In the genomic region with DNA sequence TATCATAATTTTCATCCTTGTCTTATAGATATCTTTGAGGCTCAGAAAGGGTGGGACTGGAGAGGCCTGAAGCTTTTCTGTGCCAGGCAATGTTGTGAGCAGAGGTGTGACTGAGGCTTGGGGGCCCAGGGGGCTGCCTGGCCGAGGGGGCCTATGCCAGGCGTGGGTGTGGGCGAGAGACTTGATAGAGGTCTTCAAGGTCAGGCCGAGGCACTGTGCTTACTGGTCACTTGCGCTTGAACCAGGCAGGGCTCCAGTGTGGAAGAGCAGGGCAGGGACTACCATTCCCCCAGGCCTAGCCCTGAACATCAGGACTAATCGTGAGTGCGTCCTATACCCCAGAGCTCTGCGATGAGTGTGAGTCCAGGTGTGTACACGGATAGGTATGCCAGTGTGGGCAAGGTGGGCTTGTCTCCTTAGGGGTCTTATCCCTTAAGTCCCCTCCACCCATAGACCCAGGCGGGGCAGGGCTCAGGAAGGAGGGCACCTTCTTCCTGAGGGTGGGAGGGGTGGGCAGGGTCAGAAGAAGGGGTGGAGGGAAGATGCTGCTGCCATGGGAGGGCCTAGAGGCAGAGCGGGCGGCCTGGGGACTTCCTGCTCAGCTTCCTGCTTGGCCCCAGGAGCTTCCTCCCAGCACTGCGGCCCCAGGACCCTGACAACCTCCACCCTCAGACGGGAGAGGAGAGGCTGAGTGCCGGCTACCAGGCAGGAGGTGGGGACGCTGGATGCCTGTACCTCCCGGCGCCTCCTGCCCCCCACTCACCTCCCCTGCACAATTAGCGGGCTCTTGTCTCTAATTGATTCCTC, we compare ENCODE assay signal across 19 cellular contexts.
A peak's percentile ranks its signal among the peaks of the same experiment; 100 is the strongest.
DNase-seq lines count a peak whose midpoint lies in the region; ATAC-seq, FAIRE-seq and TF ChIP-seq lines count a peak whose summit lies in the region.
"Had no signal": no experiment of that assay in that cellular context is flagged by ENCODE, and none has a peak within 500 bp of the region (broad histone marks: within the 10 kb centered on the region; RNA-seq: fewer than 3 reads in every experiment).

No MANE protein-coding gene starts in this region.

- 83% methylated on average over 19 of the region's 19 CpGs for WGBS in right cardiac atrium
- WGBS in heart right ventricle, 2 donors: 85 to 91% methylated on average over 19 of the region's 19 CpGs

- H3K4me1 ChIP-seq in right cardiac atrium (ENCODE audit: control insufficient read depth, insufficient read depth, low read length) (peaks cover 4% of the 10 kb centered on the region), heart right ventricle (peaks cover 0 to 26% (median 18%) of the 10 kb centered on the region in 9 donors), OCI-LY1 (ENCODE audit: insufficient read depth, low read length, severe bottlenecking) (peaks cover 8% of the 10 kb centered on the region)

- no peak overlapping the region for H3K4me3 Mint-ChIP-seq in endothelial cell (ENCODE audit: unreplicated experiment)

- H3K27me3 ChIP-seq in right cardiac atrium (ENCODE audit: control insufficient read depth, insufficient read depth) (no peaks in the 10 kb centered on the region), heart right ventricle (no peaks in the 10 kb centered on the region), OCI-LY1 (ENCODE audit: insufficient read depth, low read length) (no peaks in the 10 kb centered on the region; the same call in 1 of the 2 replicates)
- H3K27me3 ChIP-seq: Peyer's patch had no signal

- no peaks in the 10 kb centered on the region for H3K9me2 ChIP-seq in OCI-LY1 (ENCODE audit: low read depth, low read length)
- H3K9me2 ChIP-seq: SK-N-SH had no signal

- no peaks in the 10 kb centered on the region for H3K36me3 ChIP-seq in heart right ventricle
- H3K36me3 ChIP-seq in OCI-LY1 (ENCODE audit: insufficient read depth, low read length): no peaks in the 10 kb centered on the region
- H3K36me3 ChIP-seq: HAP-1, Peyer's patch had no signal

- no peaks in the 10 kb centered on the region for H3F3A ChIP-seq in OCI-LY1 (ENCODE audit: insufficient read depth, low read length)

- ATAC-seq in right cardiac atrium (no peak), heart right ventricle (no peak), GM21723 (IDR thresholded peaks at IDR 0.05; ENCODE audit: unreplicated experiment) (no peak), HG03139 (IDR thresholded peaks at IDR 0.05; ENCODE audit: unreplicated experiment) (no peak)

- peak; percentile 5 for FAIRE-seq in urothelium cell line (lab: Jason Lieb, UNC)
- FAIRE-seq: G401.6 had no signal

- no peaks in the 10 kb centered on the region for H3K79me2 ChIP-seq in OCI-LY1 (ENCODE audit: insufficient read depth, low read length)

- H3K9me3 Mint-ChIP-seq in endothelial cell (ENCODE audit: unreplicated experiment): no peaks in the 10 kb centered on the region

- H3K27ac Mint-ChIP-seq in endothelial cell (ENCODE audit: unreplicated experiment): peak overlapping the region; percentile 52

- peaks cover 43% of the 10 kb centered on the region for H3K4me1 Mint-ChIP-seq in endothelial cell (ENCODE audit: unreplicated experiment)

- H2AFZ ChIP-seq in OCI-LY1 (ENCODE audit: low read length): no peak overlapping the region

- peaks cover 4% of the 10 kb centered on the region for H3K27me3 Mint-ChIP-seq in endothelial cell (ENCODE audit: unreplicated experiment)

- no peaks in the 10 kb centered on the region for H3K36me3 Mint-ChIP-seq in endothelial cell (ENCODE audit: low read depth, unreplicated experiment)

- no peak overlapping the region for H3K4me3 ChIP-seq in right cardiac atrium (ENCODE audit: low read length)
- H3K4me3 ChIP-seq in heart right ventricle: no peak overlapping the region
- peak overlapping the region; percentile 24 for H3K4me3 ChIP-seq in OCI-LY1 (ENCODE audit: low read depth, low read length, poor library complexity, severe bottlenecking)
- H3K4me3 ChIP-seq: HAP-1, Peyer's patch had no signal

- H3K9me3 ChIP-seq in right cardiac atrium (ENCODE audit: control insufficient read depth, low read length) (no peaks in the 10 kb centered on the region), heart right ventricle (peaks cover 0 to 4% (median 0%) of the 10 kb centered on the region in 11 donors), OCI-LY1 (ENCODE audit: low read length) (no peaks in the 10 kb centered on the region)
- H3K9me3 ChIP-seq: HAP-1, Peyer's patch, SK-N-SH had no signal

- H3K9ac ChIP-seq in OCI-LY1 (ENCODE audit: low read length): no peak overlapping the region
- H3K9ac ChIP-seq: SK-N-SH had no signal

- H3K27ac ChIP-seq in right cardiac atrium (ENCODE audit: low read length) (no peak overlapping the region), heart right ventricle (no peak overlapping the region), OCI-LY1 (ENCODE audit: low read depth, low read length, poor library complexity, severe bottlenecking) (no peak overlapping the region)
- H3K27ac ChIP-seq: Peyer's patch had no signal

- H3K4me2 ChIP-seq in OCI-LY1 (ENCODE audit: low read length): peak overlapping the region; percentile 12; the same call in 1 of the 2 replicates
- H3K4me2 ChIP-seq: SK-N-SH had no signal

- intact Hi-C loops in right cardiac atrium (cut with DNase I) (loop anchor here in 2 of 4 donors (10.0 kb wide), 2 partner anchors 363 to 523 kb away; no protein-coding TSS in a partner anchor), heart right ventricle (cut with DNase I) (loop anchor here in 7 of 10 donors (5.0 to 10.0 kb wide), 6 partner anchors 431 to 531 kb away; no protein-coding TSS in a partner anchor)

- DNase-seq in right cardiac atrium (peak in 2 of 3 donors; percentile 59 to 64), heart right ventricle (no peak), endothelial cell (ENCODE audit: low spot score) (peak; percentile 44), urothelium cell line (ENCODE audit: low spot score) (no peak), NCI-H2196 (lab: John Stamatoyannopoulos, UW; ENCODE audit: unreplicated experiment) (no peak)
- DNase-seq: 8988T, Calu3, IMR-90, MV-4-11, NCI-H146, NCI-H226, Right ventricle myocardium superior, SK-N-SH had no signal

- H4K20me1 ChIP-seq in OCI-LY1 (ENCODE audit: insufficient read depth, low read length): no peaks in the 10 kb centered on the region

- TF ChIP-seq CTCF in heart right ventricle (IDR thresholded peaks at IDR 0.05) (no peak), OCI-LY1 (IDR thresholded peaks at IDR 0.05; ENCODE audit: low read length) (no peak), endothelial cell (IDR thresholded peaks at IDR 0.05; ENCODE audit: unreplicated experiment) (no peak)

Comparison
In these comparisons a context has a peak if more than half of its experiments do, and no peak if none do; other contexts are left out.
1. DNase-seq: peak in right cardiac atrium (2 of 3) and endothelial cell (single experiment); none in heart right ventricle (0 of 2), urothelium cell line (single experiment) and NCI-H2196 (single experiment).